8 cellular contexts compared by ENCODE assay signal in the genomic region with DNA sequence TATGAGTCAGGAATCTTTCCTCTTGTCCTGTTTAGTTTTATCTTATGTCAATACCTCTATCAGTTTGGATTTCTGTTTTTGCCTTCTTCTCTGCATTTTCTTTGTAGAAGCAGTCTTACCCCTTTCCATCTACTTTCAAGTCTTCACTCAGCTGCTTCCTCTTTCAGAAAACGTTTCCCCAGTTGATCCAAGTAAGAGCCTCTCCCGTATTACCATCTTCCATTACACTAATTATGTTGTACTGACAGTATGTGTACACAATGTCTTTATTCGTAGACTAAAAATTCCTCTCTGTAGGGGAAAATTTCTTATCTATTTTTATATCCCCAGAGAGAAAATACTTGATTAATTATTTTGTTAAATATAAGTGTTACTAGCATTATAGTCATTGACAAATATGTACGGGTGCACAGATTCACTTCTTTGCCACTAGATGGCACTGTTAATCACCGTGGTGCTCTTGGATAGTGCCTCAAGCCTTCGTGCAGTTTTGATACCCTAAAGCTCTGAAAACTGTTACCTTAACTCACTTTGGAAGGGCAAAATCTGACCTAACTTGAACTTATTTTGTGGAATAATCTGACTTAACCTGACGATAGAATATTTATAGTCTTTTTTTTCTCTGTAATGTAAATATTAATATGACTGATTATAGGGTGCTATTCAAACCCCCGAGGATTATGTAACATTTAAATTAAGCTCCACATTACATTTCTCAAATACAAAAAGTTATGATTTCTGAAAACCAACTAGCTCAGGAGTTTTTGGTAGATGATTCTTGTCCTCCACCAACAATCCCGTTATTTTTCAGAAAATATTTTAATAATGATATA.
DNase-seq lines count a peak whose midpoint lies in the region; ATAC-seq and TF ChIP-seq lines count a peak whose summit lies in the region.

No MANE protein-coding gene starts in this region.

- TF ChIP-seq POLR2A in suprapubic skin (IDR thresholded peaks at IDR 0.05) = no peak

- intact Hi-C loops in MCF 10A (cut with micrococcal nuclease) = loop anchor here (1.0 to 2.0 kb wide), 4 partner anchors 52 to 762 kb away; no protein-coding TSS in a partner anchor

- CTCF ChIA-PET in MCF 10A (lab: Yijun Ruan, JAX) = interaction anchor here (0.5 to 4.5 kb wide), 63 partner anchors 9 to 829 kb away, joined by 3 to 104 read pairs (median 5); no protein-coding TSS in a partner anchor

- H3K9me3 Mint-ChIP-seq in MCF 10A (ENCODE audit: unreplicated experiment) = no peaks in the 10 kb centered on the region

- H3K9me3 ChIP-seq in suprapubic skin = no peaks in the 10 kb centered on the region

- H3K4me1 ChIP-seq in suprapubic skin = peaks cover 4% of the 10 kb centered on the region

- H3K36me3 ChIP-seq in suprapubic skin = no peaks in the 10 kb centered on the region

- H3K27ac Mint-ChIP-seq in MCF 10A (ENCODE audit: low read depth, unreplicated experiment) = no peak overlapping the region

- no peaks in the 10 kb centered on the region for H3K27me3 ChIP-seq in suprapubic skin

- no peak for TF ChIP-seq EP300 in suprapubic skin (IDR thresholded peaks at IDR 0.05)

- ATAC-seq in GM19351 (IDR thresholded peaks at IDR 0.05; ENCODE audit: unreplicated experiment) (peak; percentile 98), HG03139 (IDR thresholded peaks at IDR 0.05; ENCODE audit: unreplicated experiment) (peak; percentile 97)

- no TSS peak for BruUV-seq in MCF 10A (replicated peaks; lab: Mats Ljungman, UMichigan)

- no peak overlapping the region for H3K4me3 ChIP-seq in suprapubic skin

- DNase-seq in SIG-M5 treated with dmso at 0.1 percent for 504 hours (lab: John Stamatoyannopoulos, UW; ENCODE audit: unreplicated experiment) (peak; percentile 73), SIG-M5 (lab: John Stamatoyannopoulos, UW) (no peak), NCI-H69 (lab: John Stamatoyannopoulos, UW) (peak; percentile 56), MCF 10A (ENCODE audit: unreplicated experiment) (peak; percentile 66), iris pigment epithelial cell (ENCODE audit: low read depth) (peak; percentile 51), suprapubic skin (ENCODE audit: low spot score in 2 of 2) (no peak)

- POLR2A ChIA-PET in MCF 10A (lab: Yijun Ruan, JAX) = no interaction called here

- no peak overlapping the region for H3K27ac ChIP-seq in suprapubic skin

- WGBS in suprapubic skin = 21% methylated on average over 8 of the region's 9 CpGs

- no peak overlapping the region for H3K4me3 Mint-ChIP-seq in MCF 10A (ENCODE audit: unreplicated experiment)

- TF ChIP-seq CTCF in MCF 10A (IDR thresholded peaks at IDR 0.05; ENCODE audit: unreplicated experiment) = peak; percentile 72
- peak; percentile 19 to 83 for TF ChIP-seq CTCF in suprapubic skin (IDR thresholded peaks at IDR 0.05)

- peaks cover 6% of the 10 kb centered on the region for H3K36me3 Mint-ChIP-seq in MCF 10A (ENCODE audit: insufficient read depth, unreplicated experiment)

- no peaks in the 10 kb centered on the region for H3K4me1 Mint-ChIP-seq in MCF 10A (ENCODE audit: insufficient read depth, unreplicated experiment)

- H3K27me3 Mint-ChIP-seq in MCF 10A (ENCODE audit: insufficient read depth, unreplicated experiment) = no peaks in the 10 kb centered on the region

Comparison
In these comparisons a context has a peak if more than half of its experiments do, and no peak if none do; other contexts are left out.
1. DNase-seq: peak in SIG-M5 treated with dmso at 0.1 percent for 504 hours (single experiment), NCI-H69 (single experiment), MCF 10A (single experiment) and iris pigment epithelial cell (single experiment); none in SIG-M5 (single experiment) and suprapubic skin (0 of 2).